Comparison of ENCODE assay signal across 28 cellular contexts in genomic region chr11:20598487-20598886, GRCh38. TPM values are rescaled to one million over a fixed set of nuclear protein-coding genes. Genes with fewer than 3 reads are reported as not detected.
A peak's percentile ranks its signal among the peaks of the same experiment; 100 is the strongest.
DNase-seq lines count a peak whose midpoint lies in the region; ATAC-seq and TF ChIP-seq lines count a peak whose summit lies in the region.
"Had no signal": no experiment of that assay in that cellular context is flagged by ENCODE, and none has a peak within 500 bp of the region (broad histone marks: within the 10 kb centered on the region; RNA-seq: fewer than 3 reads in every experiment).

No MANE protein-coding gene starts in this region.

- H3K27me3 ChIP-seq in HUES48 (ENCODE audit: control insufficient read depth, insufficient read depth, low read length), result peaks cover 100% of the 10 kb centered on the region
- peaks cover 69 to 95% of the 10 kb centered on the region in 2 experiments for H3K27me3 ChIP-seq in mesenchymal stem cell (ENCODE audit: control insufficient read depth in 1 of 2, insufficient read depth in 1 of 2, low read length in 2 of 2)

- H3K4ac ChIP-seq in mesenchymal stem cell (ENCODE audit: low read depth in 1 of 2, low read length in 2 of 2), result no peak overlapping the region

- intact Hi-C loops in activated CD4-positive, alpha-beta T cell treated with anti-CD3 and anti-CD28 coated beads, Interleukin-2, amount 10 ng/mL, durations not matched to agents 24 days and 14 days (cut with micrococcal nuclease), result loop anchor here (2.0 to 5.0 kb wide), 2 partner anchors 74 to 436 kb away; no protein-coding TSS in a partner anchor

- H3K23ac ChIP-seq in mesenchymal stem cell (ENCODE audit: low read length in 2 of 2), result no peak overlapping the region

- H3K9ac ChIP-seq in HUES48 (ENCODE audit: low read depth, low read length), result no peak overlapping the region
- H3K9ac ChIP-seq in mesenchymal stem cell (ENCODE audit: low read length), result no peak overlapping the region
- H3K9ac ChIP-seq: BLaER1 treated with 17β-estradiol and CSF1 and Interleukin-3, amounts not matched to agents 10 nM and 100 nM; GM23248 had no signal

- H3K4me1 ChIP-seq in HUES48 (ENCODE audit: control insufficient read depth, insufficient read depth, low read length) (peaks cover 26% of the 10 kb centered on the region), mesenchymal stem cell (ENCODE audit: control insufficient read depth, insufficient read depth, low read depth, low read length) (peaks cover 8% of the 10 kb centered on the region)
- H3K4me1 ChIP-seq: BLaER1 treated with 17β-estradiol and CSF1 and Interleukin-3, amounts not matched to agents 10 nM and 100 nM; SJCRH30 had no signal

- H3K9me3 Mint-ChIP-seq in activated CD4-positive, alpha-beta T cell treated with anti-CD3 and anti-CD28 coated beads, Interleukin-2, amount 10 ng/mL, durations not matched to agents 24 days and 14 days, result peaks cover 9% of the 10 kb centered on the region
- peaks cover 0 to 11% (median 4%) of the 10 kb centered on the region in 5 experiments for H3K9me3 Mint-ChIP-seq in brain

- H3K4me3 Mint-ChIP-seq in activated CD4-positive, alpha-beta T cell treated with anti-CD3 and anti-CD28 coated beads, Interleukin-2, amount 10 ng/mL, durations not matched to agents 24 days and 14 days, result no peak overlapping the region
- H3K4me3 Mint-ChIP-seq in brain, result peak overlapping the region in 4 of 5 experiments; percentile 12 to 40 (median 22)

- peaks cover 87% of the 10 kb centered on the region for H3K27me3 Mint-ChIP-seq in activated CD4-positive, alpha-beta T cell treated with anti-CD3 and anti-CD28 coated beads, Interleukin-2, amount 10 ng/mL, durations not matched to agents 24 days and 14 days
- peaks cover 100% of the 10 kb centered on the region for H3K27me3 Mint-ChIP-seq in brain

- H3K4me1 Mint-ChIP-seq in activated CD4-positive, alpha-beta T cell treated with anti-CD3 and anti-CD28 coated beads, Interleukin-2, amount 10 ng/mL, durations not matched to agents 24 days and 14 days, result no peaks in the 10 kb centered on the region
- peaks cover 16% of the 10 kb centered on the region for H3K4me1 Mint-ChIP-seq in brain

- H2BK12ac ChIP-seq in mesenchymal stem cell (ENCODE audit: low read length in 2 of 2), result no peak overlapping the region

- H3K36me3 ChIP-seq in HUES48 (ENCODE audit: control insufficient read depth, insufficient read depth, low read length) (no peaks in the 10 kb centered on the region), mesenchymal stem cell (ENCODE audit: control insufficient read depth in 1 of 2, insufficient read depth in 2 of 2, low read depth in 1 of 2, low read length in 2 of 2) (no peaks in the 10 kb centered on the region)
- H3K36me3 ChIP-seq: BLaER1 treated with 17β-estradiol and CSF1 and Interleukin-3, amounts not matched to agents 10 nM and 100 nM; SJCRH30 had no signal

- peak overlapping the region; percentile 15 for H4K91ac ChIP-seq in mesenchymal stem cell (ENCODE audit: low read length)

- H3K18ac ChIP-seq in mesenchymal stem cell (ENCODE audit: low read depth in 1 of 2, low read length in 2 of 2), result no peak overlapping the region

- DNase-seq in activated CD4-positive, alpha-beta T cell treated with anti-CD3 and anti-CD28 coated beads, Interleukin-2, amount 10 ng/mL, durations not matched to agents 24 days and 14 days, result no peak
- DNase-seq in activated CD4-positive, alpha-beta T cell treated with anti-CD3 and anti-CD28 coated beads, Interleukin-2, amount 50 U/mL, for 1 hour, result no peak
- DNase-seq in mesenchymal stem cell (no peak), NCI-H1694 (lab: John Stamatoyannopoulos, UW) (no peak), germinal center (ENCODE audit: low spot score) (no peak)
- DNase-seq: AML-193; CD4-positive, alpha-beta memory T cell; COR-L47; GM23248; HCEC 1CT; Karpas-422; NCI-H1092; NCI-H1417 treated with DMSO at 0.1 percent for 48 hours; NCI-H187; NCI-H2081 treated with DMSO at 0.1 percent for 48 hours; NCI-H2171; NCI-H226; NCI-H510A; NCI-H748 treated with DMSO at 0.1 percent for 48 hours; SJCRH30 had no signal

- no peak overlapping the region for H2AK5ac ChIP-seq in mesenchymal stem cell (ENCODE audit: low read length, severe bottlenecking)

- 48% methylated on average over 9 of the region's 11 CpGs for WGBS in mesenchymal stem cell

- no peak overlapping the region for H3K14ac ChIP-seq in mesenchymal stem cell (ENCODE audit: low read length in 2 of 2)

- no peak overlapping the region for H2BK5ac ChIP-seq in mesenchymal stem cell (ENCODE audit: low read depth, low read length, poor library complexity, severe bottlenecking)

- no peaks in the 10 kb centered on the region for H3K9me3 ChIP-seq in HUES48 (ENCODE audit: control insufficient read depth, insufficient read depth, low read length)
- no peaks in the 10 kb centered on the region for H3K9me3 ChIP-seq in mesenchymal stem cell (ENCODE audit: control insufficient read depth, low read length)
- H3K9me3 ChIP-seq: SJCRH30 had no signal

- H2BK120ac ChIP-seq in mesenchymal stem cell (ENCODE audit: low read depth, low read length), result no peak overlapping the region

- no peak for ATAC-seq in GM19395 (IDR thresholded peaks at IDR 0.05; ENCODE audit: unreplicated experiment)
- ATAC-seq: HepG2, SK-N-SH treated with all-trans-retinoic acid at 6 μM for 48 hours had no signal

- no peak overlapping the region for H2AFZ ChIP-seq in mesenchymal stem cell (ENCODE audit: low read depth, low read length)
- H2AFZ ChIP-seq: GM23248 had no signal

- H2BK15ac ChIP-seq in mesenchymal stem cell (ENCODE audit: low read depth, poor library complexity, severe bottlenecking), result no peak overlapping the region

- H3K4me3 ChIP-seq in HUES48 (ENCODE audit: low read depth, low read length) (peak overlapping the region; percentile 60; the same call in 1 of the 2 replicates), mesenchymal stem cell (ENCODE audit: insufficient read depth in 1 of 2, low read depth in 1 of 2, low read length in 2 of 2) (no peak overlapping the region)
- H3K4me3 ChIP-seq: BLaER1 treated with 17β-estradiol and CSF1 and Interleukin-3, amounts not matched to agents 10 nM and 100 nM; GM23248; SJCRH30 had no signal

- no peak overlapping the region for H4K8ac ChIP-seq in mesenchymal stem cell (ENCODE audit: low read length)

- H3K27ac Mint-ChIP-seq in activated CD4-positive, alpha-beta T cell treated with anti-CD3 and anti-CD28 coated beads, Interleukin-2, amount 10 ng/mL, durations not matched to agents 24 days and 14 days, result peak overlapping the region; percentile 3
- no peak overlapping the region for H3K27ac Mint-ChIP-seq in brain
- H3K27ac Mint-ChIP-seq: CD4-positive, alpha-beta memory T cell had no signal

- H3K4me2 ChIP-seq in mesenchymal stem cell (ENCODE audit: low read length, poor library complexity, severe bottlenecking), result no peak overlapping the region
- H3K4me2 ChIP-seq: BLaER1 treated with 17β-estradiol and CSF1 and Interleukin-3, amounts not matched to agents 10 nM and 100 nM had no signal

- peaks cover 2% of the 10 kb centered on the region for H3K36me3 Mint-ChIP-seq in activated CD4-positive, alpha-beta T cell treated with anti-CD3 and anti-CD28 coated beads, Interleukin-2, amount 10 ng/mL, durations not matched to agents 24 days and 14 days (ENCODE audit: low read depth)
- no peaks in the 10 kb centered on the region for H3K36me3 Mint-ChIP-seq in brain

- H3K79me1 ChIP-seq in mesenchymal stem cell (replicated peaks; ENCODE audit: low read length, poor library complexity, severe bottlenecking), result no peaks in the 10 kb centered on the region

- H3K27ac ChIP-seq in HUES48 (ENCODE audit: low read depth, low read length) (no peak overlapping the region), mesenchymal stem cell (ENCODE audit: low read length, poor library complexity, severe bottlenecking) (no peak overlapping the region)
- H3K27ac ChIP-seq: BLaER1 treated with 17β-estradiol and CSF1 and Interleukin-3, amounts not matched to agents 10 nM and 100 nM; GM23248; SJCRH30 had no signal

- TF ChIP-seq CTCF in brain (conservative IDR thresholded peaks at IDR 0.05), result no peak

RNA-seq across cellular contexts. Expression of gene SLC6A5, which starts 0.9 kb away (rescaled TPM):
- total RNA-seq in activated CD4-positive, alpha-beta T cell treated with anti-CD3 and anti-CD28 coated beads, Interleukin-2, amount 10 ng/mL, durations not matched to agents 24 days and 14 days, result not detected in 2 replicates
- not detected for polyA plus RNA-seq in brain (ENCODE audit: insufficient read depth, low read depth, low replicate concordance)
- not detected for polyA plus RNA-seq in mesenchymal stem cell (2013, experiment 1 of 2)
- not detected for polyA plus RNA-seq in mesenchymal stem cell (2013, experiment 2 of 2)
- total RNA-seq: CD4-positive, alpha-beta memory T cell; Daoy; G401; GM23248; HepG2; SJCRH30 had no signal
- polyA plus RNA-seq: CD4-positive, alpha-beta memory T cell; GM23248; HepG2 had no signal
